ENCODE assay signal across 18 cellular contexts in genomic region chr18:79386547-79386946, GRCh38. TPM values are rescaled to one million over a fixed set of nuclear protein-coding genes. Genes with fewer than 3 reads are reported as not detected.
DNase-seq lines count a peak whose midpoint lies in the region; ATAC-seq, FAIRE-seq and TF ChIP-seq lines count a peak whose summit lies in the region.
"Had no signal": no experiment of that assay in that cellular context is flagged by ENCODE, and none has a peak within 500 bp of the region (broad histone marks: within the 10 kb centered on the region; RNA-seq: fewer than 3 reads in every experiment).

No MANE protein-coding gene starts in this region.

- H4K91ac ChIP-seq in H1 (replicated peaks; ENCODE audit: insufficient read length, low read length) (no peak overlapping the region), neuronal stem cell (ENCODE audit: low read depth, low read length, poor library complexity) (no peak overlapping the region)

- H3K36me3 Mint-ChIP-seq in activated CD8-positive, alpha-beta memory T cell treated with anti-CD3 and anti-CD28 coated beads, Interleukin-2, amount 10 ng/mL, durations not matched to agents 7 days and 5 days = no peaks in the 10 kb centered on the region

- H3K79me1 ChIP-seq in H1 (ENCODE audit: low read depth, low read length) = no peaks in the 10 kb centered on the region
- no peaks in the 10 kb centered on the region for H3K79me1 ChIP-seq in neuronal stem cell (ENCODE audit: low read depth, low read length)

- H4K5ac ChIP-seq in H1 (ENCODE audit: insufficient read length, low read depth, low read length) = no peak overlapping the region

- no peak overlapping the region for H3K4me2 ChIP-seq in H1 (ENCODE audit: insufficient read depth in 1 of 2, low read depth in 2 of 2, low read length in 2 of 2)
- H3K4me2 ChIP-seq in neuronal stem cell (ENCODE audit: insufficient read depth, low read length, poor library complexity, severe bottlenecking) = no peak overlapping the region

- CTCF ChIA-PET in activated CD8-positive, alpha-beta memory T cell treated with anti-CD3 and anti-CD28 coated beads, Interleukin-2, amount 10 ng/mL, durations not matched to agents 7 days and 5 days (lab: Charles Lee) = no interaction called here
- CTCF ChIA-PET in H1 (lab: Charles Lee; ENCODE audit: partially characterized antibody) = interaction anchor here (1.4 kb wide), 1 partner anchor 121 kb away, joined by 3 read pairs; no protein-coding TSS in a partner anchor

- peaks cover 0 to 2% (median 0%) of the 10 kb centered on the region in 4 experiments; a peak in 1 of 7 replicates for H3K4me1 ChIP-seq in H1 (replicated peaks in 1 of 4; ENCODE audit: control insufficient read depth in 3 of 4, insufficient read depth in 4 of 4, low read length in 3 of 4)
- H3K4me1 ChIP-seq in neuronal stem cell (ENCODE audit: control insufficient read depth in 2 of 2, insufficient read depth in 1 of 2, low read depth in 1 of 2, low read length in 2 of 2) = peaks cover 0 to 6% of the 10 kb centered on the region in 2 donors
- no peaks in the 10 kb centered on the region for H3K4me1 ChIP-seq in upper lobe of left lung

- H2BK120ac ChIP-seq in H1 (replicated peaks; ENCODE audit: low read depth, low read length) (no peak overlapping the region), neuronal stem cell (ENCODE audit: low read depth, low read length) (no peak overlapping the region)

- no peak overlapping the region for H4K8ac ChIP-seq in H1 (ENCODE audit: extremely low read depth, insufficient read depth, low read length)
- no peak overlapping the region for H4K8ac ChIP-seq in neuronal stem cell (ENCODE audit: low read depth, low read length)

- H2BK15ac ChIP-seq in H1 (ENCODE audit: low read length) = no peak overlapping the region
- H2BK15ac ChIP-seq in neuronal stem cell (ENCODE audit: low read length) = no peak overlapping the region

- no peak overlapping the region for H3K27ac ChIP-seq in H1 (ENCODE audit: low read depth, low read length)
- no peak overlapping the region for H3K27ac ChIP-seq in neuronal stem cell (replicated peaks; ENCODE audit: low read length)
- no peak overlapping the region for H3K27ac ChIP-seq in upper lobe of left lung

- no peak overlapping the region for H3K23ac ChIP-seq in H1 (ENCODE audit: insufficient read length)
- peak overlapping the region; percentile 52 for H3K23ac ChIP-seq in neuronal stem cell (ENCODE audit: low read depth, low read length, poor library complexity)

- H2BK12ac ChIP-seq in H1 (ENCODE audit: low read depth, low read length) (no peak overlapping the region), neuronal stem cell (ENCODE audit: low read length) (peak overlapping the region; percentile 63)

- H3K4ac ChIP-seq in H1 (replicated peaks; ENCODE audit: insufficient read length, low read depth, low read length) (peak overlapping the region; percentile 41), neuronal stem cell (ENCODE audit: low read length) (peak overlapping the region; percentile 41)

- ATAC-seq in activated CD8-positive, alpha-beta memory T cell treated with anti-CD3 and anti-CD28 coated beads, Interleukin-2, amount 10 ng/mL, durations not matched to agents 7 days and 5 days = no peak
- no peak for ATAC-seq in upper lobe of left lung (ENCODE audit: low FRiP score in 2 of 2)
- ATAC-seq in GM18861 (IDR thresholded peaks at IDR 0.05; ENCODE audit: unreplicated experiment) = no peak
- no peak for ATAC-seq in GM19467 (IDR thresholded peaks at IDR 0.05; ENCODE audit: unreplicated experiment)

- no peak for TF ChIP-seq EP300 in H1 (IDR thresholded peaks at IDR 0.05; ENCODE audit: borderline replicate concordance in 1 of 2, low read depth in 2 of 2, low read length in 2 of 2)
- TF ChIP-seq EP300 in upper lobe of left lung (IDR thresholded peaks at IDR 0.05) = no peak

- H2BK5ac ChIP-seq in H1 (ENCODE audit: low read depth, low read length) = no peak overlapping the region
- H2BK5ac ChIP-seq in neuronal stem cell (ENCODE audit: low read length) = peak overlapping the region; percentile 46

- H3K56ac ChIP-seq in H1 (replicated peaks; ENCODE audit: insufficient read length, low read depth, low read length) = no peak overlapping the region

- no peak for TF ChIP-seq RAD21 in H1 (IDR thresholded peaks at IDR 0.05 in 1 of 2, conservative IDR thresholded peaks at IDR 0.05 in 1 of 2; ENCODE audit: low read depth in 2 of 2, low read length in 2 of 2)

- H3K36me3 ChIP-seq in H1 (ENCODE audit: control insufficient read depth in 2 of 4, insufficient read depth in 4 of 4, low read length in 3 of 4) (no peaks in the 10 kb centered on the region), neuronal stem cell (replicated peaks in 1 of 2; ENCODE audit: control insufficient read depth in 2 of 2, insufficient read depth in 2 of 2, low read length in 2 of 2) (no peaks in the 10 kb centered on the region), upper lobe of left lung (no peaks in the 10 kb centered on the region)

- no peak for TF ChIP-seq CTCF in H1 (IDR thresholded peaks at IDR 0.05; ENCODE audit: control extremely low read depth in 1 of 3, insufficient read depth in 1 of 3, low read depth in 1 of 3, low read length in 3 of 3)
- no peak for TF ChIP-seq CTCF in upper lobe of left lung (IDR thresholded peaks at IDR 0.05)

- no peak overlapping the region for H3K27ac Mint-ChIP-seq in activated CD8-positive, alpha-beta memory T cell treated with anti-CD3 and anti-CD28 coated beads, Interleukin-2, amount 10 ng/mL, durations not matched to agents 7 days and 5 days
- H3K27ac Mint-ChIP-seq: CD14-positive monocyte had no signal

- H3K4me3 Mint-ChIP-seq in activated CD8-positive, alpha-beta memory T cell treated with anti-CD3 and anti-CD28 coated beads, Interleukin-2, amount 10 ng/mL, durations not matched to agents 7 days and 5 days = no peak overlapping the region

- POLR2A ChIA-PET in H1 (lab: Charles Lee; ENCODE audit: partially characterized antibody) = no interaction called here

- H3K14ac ChIP-seq in H1 (ENCODE audit: insufficient read length) (no peak overlapping the region), neuronal stem cell (ENCODE audit: low read length) (no peak overlapping the region)

- no peak overlapping the region for H3K4me3 ChIP-seq in H1 (ENCODE audit: extremely low read depth in 1 of 4, insufficient read depth in 2 of 4, low read depth in 3 of 4, low read length in 4 of 4)
- H3K4me3 ChIP-seq in neuronal stem cell (ENCODE audit: low read length in 2 of 2) = peak overlapping the region in 1 of 2 donors; percentile 61
- H3K4me3 ChIP-seq in upper lobe of left lung = no peak overlapping the region

- H3K18ac ChIP-seq in H1 (ENCODE audit: extremely low read depth, low read length) = no peak overlapping the region
- H3K18ac ChIP-seq in neuronal stem cell (ENCODE audit: low read length) = no peak overlapping the region

- H3K9ac ChIP-seq in H1 (replicated peaks in 1 of 4; ENCODE audit: extremely low read depth in 1 of 4, low read depth in 3 of 4, low read length in 3 of 4) (no peak overlapping the region), neuronal stem cell (ENCODE audit: low read depth, low read length, poor library complexity) (no peak overlapping the region)

- 91% methylated on average over 11 of the region's 14 CpGs; no CpG with 5 or more reads in 1 of the 2 experiments for WGBS in H1 (ENCODE audit: extremely low coverage in 1 of 2, insufficient coverage in 1 of 2, insufficient read length in 1 of 2, insufficient replicate concordance in 2 of 2, low coverage in 1 of 2, low lambda C conversion rate in 2 of 2, missing lambda C conversion rate in 1 of 2), 2 experiments
- WGBS in neuronal stem cell (ENCODE audit: extremely low coverage in 2 of 2, insufficient read length in 2 of 2, insufficient replicate concordance in 1 of 2), 2 donors = no CpG with 5 or more reads among the region's 14 CpGs
- WGBS in upper lobe of left lung, 2 donors = 90 to 92% methylated on average over 2 to 14 of the region's 14 CpGs

- H2AK5ac ChIP-seq in H1 (ENCODE audit: low read depth, low read length) = no peak overlapping the region
- peak overlapping the region; percentile 88 for H2AK5ac ChIP-seq in neuronal stem cell (ENCODE audit: low read depth, low read length)

- no peaks in the 10 kb centered on the region for H4K20me1 ChIP-seq in H1 (replicated peaks in 1 of 2; ENCODE audit: control insufficient read depth in 1 of 2, insufficient read depth in 2 of 2, low read length in 2 of 2)

- no peak overlapping the region for H2BK20ac ChIP-seq in H1 (ENCODE audit: low read length)

- no peaks in the 10 kb centered on the region for H3K23me2 ChIP-seq in H1 (ENCODE audit: low read depth, low read length)

- no peak overlapping the region for H2AFZ ChIP-seq in H1 (ENCODE audit: low read length)
- H2AFZ ChIP-seq in neuronal stem cell (ENCODE audit: low read length) = no peak overlapping the region

- H3K79me2 ChIP-seq in H1 (ENCODE audit: control insufficient read depth in 1 of 2, insufficient read depth in 2 of 2, low read length in 2 of 2) = no peaks in the 10 kb centered on the region

- no peak for FAIRE-seq in H1 (lab: Jason Lieb, UNC)
- FAIRE-seq: D721Med had no signal

- peak; percentile 40 for DNase-seq in activated CD8-positive, alpha-beta memory T cell treated with anti-CD3 and anti-CD28 coated beads for 24 hours
- DNase-seq in activated CD8-positive, alpha-beta memory T cell treated with anti-CD3 and anti-CD28 coated beads, Interleukin-2, amount 10 ng/mL, durations not matched to agents 7 days and 5 days = no peak
- DNase-seq in H1 (ENCODE audit: low read depth in 1 of 2, low spot score in 2 of 2) = no peak
- no peak for DNase-seq in neuronal stem cell (ENCODE audit: low spot score)
- peak; percentile 16 to 51 for DNase-seq in upper lobe of left lung
- DNase-seq: 8988T, AML-193, Karpas-422, MV-4-11, NCI-H1105 treated with DMSO at 0.1 percent for 48 hours, NCI-H2029 treated with DMSO at 0.1 percent for 48 hours, NCI-H226, NCI-H524 treated with DMSO at 0.1 percent for 48 hours, Right ventricle myocardium superior had no signal

- H3K27me3 Mint-ChIP-seq in activated CD8-positive, alpha-beta memory T cell treated with anti-CD3 and anti-CD28 coated beads, Interleukin-2, amount 10 ng/mL, durations not matched to agents 7 days and 5 days = peaks cover 39% of the 10 kb centered on the region

- no peaks in the 10 kb centered on the region for H3K9me3 ChIP-seq in H1 (ENCODE audit: insufficient read depth in 2 of 2, low read depth in 1 of 2, low read length in 1 of 2)
- no peaks in the 10 kb centered on the region for H3K9me3 ChIP-seq in neuronal stem cell (replicated peaks in 1 of 2; ENCODE audit: control insufficient read depth in 2 of 2, insufficient read depth in 1 of 2, low read depth in 1 of 2, low read length in 2 of 2)
- H3K9me3 ChIP-seq in upper lobe of left lung = no peaks in the 10 kb centered on the region

- H3K4me1 Mint-ChIP-seq in activated CD8-positive, alpha-beta memory T cell treated with anti-CD3 and anti-CD28 coated beads, Interleukin-2, amount 10 ng/mL, durations not matched to agents 7 days and 5 days = no peaks in the 10 kb centered on the region
- H3K4me1 Mint-ChIP-seq: CD14-positive monocyte had no signal

- TF ChIP-seq POLR2A in H1 (IDR thresholded peaks at IDR 0.05; ENCODE audit: control extremely low read depth in 1 of 2, low read depth in 2 of 2, low read length in 2 of 2) = no peak
- no peak for TF ChIP-seq POLR2A in upper lobe of left lung (IDR thresholded peaks at IDR 0.05)

- no peaks in the 10 kb centered on the region for H3K9me3 Mint-ChIP-seq in activated CD8-positive, alpha-beta memory T cell treated with anti-CD3 and anti-CD28 coated beads, Interleukin-2, amount 10 ng/mL, durations not matched to agents 7 days and 5 days (ENCODE audit: low read depth)

- H3K27me3 ChIP-seq in H1 (replicated peaks in 1 of 4; ENCODE audit: control insufficient read depth in 3 of 4, extremely low read depth in 1 of 4, insufficient read depth in 3 of 4, low read length in 3 of 4) = peaks cover 0 to 4% (median 3%) of the 10 kb centered on the region in 4 experiments; a peak in 5 of 7 replicates
- peaks cover 0 to 26% (median 5%) of the 10 kb centered on the region in 3 experiments for H3K27me3 ChIP-seq in neuronal stem cell (ENCODE audit: control insufficient read depth in 3 of 3, insufficient read depth in 3 of 3, low read depth in 1 of 3, low read length in 3 of 3)
- H3K27me3 ChIP-seq in upper lobe of left lung = peaks cover 0 to 5% (median 0%) of the 10 kb centered on the region in 4 donors

RNA-seq across cellular contexts. Expression of gene NFATC1, which starts 9.2 kb away (rescaled TPM):
- total RNA-seq in activated CD8-positive, alpha-beta memory T cell treated with anti-CD3 and anti-CD28 coated beads, Interleukin-2, amount 10 ng/mL, durations not matched to agents 7 days and 5 days = 10 to 100 TPM; 25.7 to 27.8 TPM
- 6.6 and 6.8 TPM in 2 replicates for total RNA-seq in H1 (2021; fragmentation: NEBNext Ultra II Directional; extraction: Animal tissue kit (Norgen Biotek cat#: 25700))
- 2.0 and 3.2 TPM in 2 replicates for polyA plus RNA-seq in H1 (2011; rRNA removed)
- polyA plus RNA-seq in H1 (2011; cell fraction: cytosol; rRNA removed) = 1.4 TPM
- 4.2 TPM for polyA plus RNA-seq in H1 (2011; cell fraction: nucleus; rRNA removed)
- polyA plus RNA-seq in H1 (2012, experiment 1 of 2) = 4.8 to 6.0 TPM (median 5.5 TPM) in 4 replicates
- 4.5 TPM for polyA plus RNA-seq in H1 (2012, experiment 2 of 2)
- polyA plus RNA-seq in H1 (2013, experiment 1 of 2) = 3.5 TPM
- 3.6 TPM for polyA plus RNA-seq in H1 (2013, experiment 2 of 2)
- polyA minus RNA-seq in H1 (2011; rRNA and poly(A)+ RNA removed) = 2.4 and 2.8 TPM in 2 replicates
- polyA minus RNA-seq in H1 (2011; cell fraction: cytosol; rRNA and poly(A)+ RNA removed) = 7.3 TPM
- 8.7 TPM for polyA minus RNA-seq in H1 (2011; cell fraction: nucleus; rRNA and poly(A)+ RNA removed)
- polyA plus RNA-seq in neuronal stem cell (2013, experiment 1 of 2) = 4.7 TPM
- 5.2 TPM for polyA plus RNA-seq in neuronal stem cell (2013, experiment 2 of 2)
- 10 to 100 TPM; 13.6 to 39.5 (median 20.3) TPM for total RNA-seq in upper lobe of left lung

Comparison
In these comparisons a context has a peak if more than half of its experiments do, and no peak if none do; other contexts are left out.
1. DNase-seq: peak in activated CD8-positive, alpha-beta memory T cell treated with anti-CD3 and anti-CD28 coated beads for 24 hours (single experiment) and upper lobe of left lung (2 of 2); none in activated CD8-positive, alpha-beta memory T cell treated with anti-CD3 and anti-CD28 coated beads, Interleukin-2, amount 10 ng/mL, durations not matched to agents 7 days and 5 days (single experiment), H1 (0 of 2) and neuronal stem cell (single experiment).